In genomic region chr19:50514346-50515167, GRCh38 we compare ENCODE assay signal across 11 cellular contexts. TPM values are rescaled to one million over a fixed set of nuclear protein-coding genes. Genes with fewer than 3 reads are reported as not detected.
DNase-seq lines count a peak whose midpoint lies in the region; ATAC-seq and TF ChIP-seq lines count a peak whose summit lies in the region.
"Had no signal": no experiment of that assay in that cellular context is flagged by ENCODE, and none has a peak within 500 bp of the region (broad histone marks: within the 10 kb centered on the region; RNA-seq: fewer than 3 reads in every experiment).

No MANE protein-coding gene starts in this region.

- H3K9me3 Mint-ChIP-seq in chondrocyte (ENCODE audit: low read depth), result no peaks in the 10 kb centered on the region

- ATAC-seq in GM18519 (IDR thresholded peaks at IDR 0.05; ENCODE audit: low FRiP score, unreplicated experiment), result no peak

- H3K27ac Mint-ChIP-seq in chondrocyte (ENCODE audit: unreplicated experiment), result no peak overlapping the region

- no peaks in the 10 kb centered on the region for H3K27me3 Mint-ChIP-seq in chondrocyte (ENCODE audit: low read depth)

- no peaks in the 10 kb centered on the region for H3K36me3 Mint-ChIP-seq in chondrocyte (ENCODE audit: low read depth)

- intact Hi-C loops in posterior cingulate gyrus (cut with DNase I), result no loop called here

- DNase-seq in NCI-H748 (lab: John Stamatoyannopoulos, UW; ENCODE audit: unreplicated experiment) (peak; percentile 85), NCI-H748 treated with DMSO at 0.1 percent for 48 hours (lab: John Stamatoyannopoulos, UW) (no peak), NCI-H2081 treated with DMSO at 0.1 percent for 48 hours (lab: John Stamatoyannopoulos, UW) (peak; percentile 2), chondrocyte (ENCODE audit: low spot score) (peak; percentile 89), posterior cingulate gyrus (peak; percentile 78 to 98 (median 88)), AG08395 (ENCODE audit: low spot score) (no peak), NCI-H187 treated with DMSO at 0.1 percent for 48 hours (lab: John Stamatoyannopoulos, UW) (no peak)
- DNase-seq: effector CD8-positive, alpha-beta T cell had no signal

- no peak for TF ChIP-seq CTCF in chondrocyte (IDR thresholded peaks at IDR 0.05)

- peaks cover 16% of the 10 kb centered on the region for H3K4me1 Mint-ChIP-seq in chondrocyte (ENCODE audit: low read depth)

- H3K4me3 Mint-ChIP-seq in chondrocyte (ENCODE audit: unreplicated experiment), result no peak overlapping the region

RNA-seq across cellular contexts. Expression of gene ASPDH, which starts 0.8 kb away (rescaled TPM):
- not detected in 3 replicates for total RNA-seq in chondrocyte
- total RNA-seq: osteocyte, upper lobe of left lung had no signal

RNA-seq across cellular contexts. Expression of gene JOSD2, which starts 3.6 kb away (rescaled TPM):
- 42.5 to 44.7 TPM (median 43.1 TPM) in 3 replicates for total RNA-seq in chondrocyte

RNA-seq across cellular contexts. Expression of gene GARIN5A, which starts 37.9 kb away (rescaled TPM):
- total RNA-seq in chondrocyte, result 1.7 to 2.1 TPM (median 1.9 TPM) in 3 replicates

RNA-seq across cellular contexts. Expression of gene EMC10, which starts 38.2 kb away (rescaled TPM):
- total RNA-seq in chondrocyte, result 132 to 144 TPM (median 144 TPM) in 3 replicates

RNA-seq across cellular contexts. Expression of gene LRRC4B, which starts 53.7 kb away (rescaled TPM):
- 0.31 to 1.2 TPM (median 0.52 TPM) in 3 replicates for total RNA-seq in chondrocyte

Comparison
In these comparisons a context has a peak if more than half of its experiments do, and no peak if none do; other contexts are left out.
1. DNase-seq: peak in NCI-H748 (single experiment), NCI-H2081 treated with DMSO at 0.1 percent for 48 hours (single experiment), chondrocyte (single experiment) and posterior cingulate gyrus (10 of 10); none in NCI-H748 treated with DMSO at 0.1 percent for 48 hours (single experiment), AG08395 (single experiment) and NCI-H187 treated with DMSO at 0.1 percent for 48 hours (single experiment).